ENCODE assay signal across 28 cellular contexts in the genomic region with DNA sequence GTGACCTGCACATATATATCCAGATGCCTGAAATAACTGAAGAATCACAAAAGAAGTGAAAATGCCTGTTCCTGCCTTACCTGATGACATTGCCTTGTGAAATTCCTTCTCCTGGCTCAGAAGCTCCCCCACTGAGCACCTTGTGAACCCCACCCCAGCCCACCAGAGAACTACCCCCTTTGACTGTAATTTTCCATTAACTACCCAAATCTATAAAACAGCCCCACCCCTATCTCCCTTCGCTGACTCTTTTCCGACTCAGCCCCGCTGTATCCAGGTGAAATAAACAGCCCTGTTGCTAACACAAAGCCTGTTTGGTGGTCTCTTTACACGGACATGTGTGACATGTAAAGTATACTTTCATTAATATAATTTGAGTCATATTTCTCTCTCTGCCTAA.
"Had no signal": no experiment of that assay in that cellular context is flagged by ENCODE, and none has a peak within 500 bp of the region (broad histone marks: within the 10 kb centered on the region; RNA-seq: fewer than 3 reads in every experiment).

No MANE protein-coding gene starts in this region.

- DNase-seq: activated CD4-positive, alpha-beta T cell treated with anti-CD3 and anti-CD28 coated beads for 48 hours; activated CD4-positive, alpha-beta T cell treated with anti-CD3 and anti-CD28 coated beads, Interleukin-2, amount 50 U/mL, for 4 hours; activated CD4-positive, CD25-positive, alpha-beta regulatory T cell treated with anti-CD3 and anti-CD28 coated beads, Interleukin-2, amount 50 U/mL, for 72 hours; activated CD8-positive, alpha-beta memory T cell treated with anti-CD3 and anti-CD28 coated beads, Interleukin-2, amount 10 ng/mL, durations not matched to agents 7 days and 5 days; activated effector memory CD4-positive, alpha-beta T cell treated with Interleukin-2 at 50 U/mL for 16 hours; activated naive CD4-positive, alpha-beta T cell; activated naive CD8-positive, alpha-beta T cell treated with anti-CD3 and anti-CD28 coated beads, Interleukin-2, amount 50 U/mL, for 24 hours; activated T-cell treated with anti-CD3 and anti-CD28 coated beads, Interleukin-2, amount 50 U/mL, for 24 hours; amniotic stem cell; body of pancreas; central memory CD4-positive, alpha-beta T cell; Karpas-422; MM.1S; NCI-H1105; NCI-H1436; NCI-H187; NCI-H2081 treated with DMSO at 0.1 percent for 48 hours; NCI-H446; NCI-H524; Peyer's patch; Right ventricle myocardium superior; SJCRH30; SK-N-SH; T-helper 1 cell had no signal

- H3K4me3 ChIP-seq: ascending aorta, body of pancreas, Peyer's patch, SJCRH30 had no signal

- H3K36me3 ChIP-seq: ascending aorta, Peyer's patch, SJCRH30 had no signal

- H3K27ac ChIP-seq: ascending aorta, body of pancreas, Peyer's patch, RWPE1, SJCRH30 had no signal

- H3K27me3 Mint-ChIP-seq: activated CD8-positive, alpha-beta memory T cell treated with anti-CD3 and anti-CD28 coated beads, Interleukin-2, amount 10 ng/mL, durations not matched to agents 7 days and 5 days; activated naive CD4-positive, alpha-beta T cell treated with anti-CD3 and anti-CD28 coated beads, Interleukin-2, amount 50 U/mL, for 24 hours; activated naive CD8-positive, alpha-beta T cell treated with anti-CD3 and anti-CD28 coated beads, Interleukin-2, amount 50 U/mL, for 24 hours; activated T-cell treated with anti-CD3 and anti-CD28 coated beads, Interleukin-2, amount 50 U/mL, for 24 hours had no signal

- H3K4me1 ChIP-seq: ascending aorta, body of pancreas, Peyer's patch had no signal

- H3K27me3 ChIP-seq: ascending aorta, body of pancreas, Peyer's patch, SJCRH30 had no signal

- H3K9ac ChIP-seq: SK-N-SH had no signal

- H3K4me3 Mint-ChIP-seq: activated CD8-positive, alpha-beta memory T cell treated with anti-CD3 and anti-CD28 coated beads, Interleukin-2, amount 10 ng/mL, durations not matched to agents 7 days and 5 days; activated naive CD4-positive, alpha-beta T cell treated with anti-CD3 and anti-CD28 coated beads, Interleukin-2, amount 50 U/mL, for 24 hours; activated naive CD8-positive, alpha-beta T cell treated with anti-CD3 and anti-CD28 coated beads, Interleukin-2, amount 50 U/mL, for 24 hours; activated T-cell treated with anti-CD3 and anti-CD28 coated beads, Interleukin-2, amount 50 U/mL, for 24 hours; activated T-helper 1 cell treated with anti-CD3 and anti-CD28 coated beads, Interleukin-12 subunit alpha, Interleukin-12 subunit beta, Interleukin-2, Interleukin-4 antibody, amounts not matched to agents 30 ng/mL and 10 ng/mL and 1 ng/mL, durations not matched to agents 14 hours and 24 hours and 36 hours had no signal

- H3K27ac Mint-ChIP-seq: activated CD8-positive, alpha-beta memory T cell treated with anti-CD3 and anti-CD28 coated beads, Interleukin-2, amount 10 ng/mL, durations not matched to agents 7 days and 5 days; activated naive CD4-positive, alpha-beta T cell treated with anti-CD3 and anti-CD28 coated beads, Interleukin-2, amount 50 U/mL, for 24 hours; activated naive CD8-positive, alpha-beta T cell treated with anti-CD3 and anti-CD28 coated beads, Interleukin-2, amount 50 U/mL, for 24 hours; activated T-cell treated with anti-CD3 and anti-CD28 coated beads, Interleukin-2, amount 50 U/mL, for 24 hours; activated T-helper 1 cell treated with anti-CD3 and anti-CD28 coated beads, Interleukin-12 subunit alpha, Interleukin-12 subunit beta, Interleukin-2, Interleukin-4 antibody, amounts not matched to agents 30 ng/mL and 10 ng/mL and 1 ng/mL, durations not matched to agents 14 hours and 24 hours and 36 hours had no signal

- H3K4me1 Mint-ChIP-seq: activated CD8-positive, alpha-beta memory T cell treated with anti-CD3 and anti-CD28 coated beads, Interleukin-2, amount 10 ng/mL, durations not matched to agents 7 days and 5 days; activated naive CD4-positive, alpha-beta T cell treated with anti-CD3 and anti-CD28 coated beads, Interleukin-2, amount 50 U/mL, for 24 hours; activated naive CD8-positive, alpha-beta T cell treated with anti-CD3 and anti-CD28 coated beads, Interleukin-2, amount 50 U/mL, for 24 hours had no signal

- ATAC-seq: activated CD8-positive, alpha-beta memory T cell treated with anti-CD3 and anti-CD28 coated beads, Interleukin-2, amount 10 ng/mL, durations not matched to agents 7 days and 5 days; activated naive CD8-positive, alpha-beta T cell treated with anti-CD3 and anti-CD28 coated beads, Interleukin-2, amount 50 U/mL, for 24 hours; body of pancreas had no signal

- H3K9me3 ChIP-seq: ascending aorta, body of pancreas, Peyer's patch, SJCRH30, SK-N-SH had no signal

- H3K36me3 Mint-ChIP-seq: activated CD8-positive, alpha-beta memory T cell treated with anti-CD3 and anti-CD28 coated beads, Interleukin-2, amount 10 ng/mL, durations not matched to agents 7 days and 5 days; activated naive CD4-positive, alpha-beta T cell treated with anti-CD3 and anti-CD28 coated beads, Interleukin-2, amount 50 U/mL, for 24 hours had no signal

- H3K4me2 ChIP-seq: SK-N-SH had no signal
